Comparison of ENCODE assay signal across 2 cellular contexts in the genomic region with DNA sequence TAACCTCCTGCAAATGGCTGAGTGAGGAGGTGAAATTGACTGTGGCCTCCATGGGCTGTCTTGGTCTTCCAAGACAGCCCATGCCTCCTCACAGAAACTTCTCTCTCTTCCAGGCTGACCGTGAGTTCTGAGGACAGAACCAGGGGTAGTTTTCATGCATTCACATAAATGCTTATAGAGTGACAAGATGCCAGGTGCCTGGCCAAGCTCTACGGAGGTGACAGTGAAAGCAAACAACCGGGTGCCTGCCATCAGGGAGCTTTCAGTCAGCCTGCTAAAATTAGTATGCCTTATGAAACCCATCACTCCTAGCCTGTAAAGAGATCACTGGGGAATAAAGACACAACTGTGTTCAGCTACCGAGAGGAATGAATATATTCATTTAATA.
TF ChIP-seq lines count a peak whose summit lies in the region.

No MANE protein-coding gene starts in this region.

TF ChIP-seq in endothelial cell of umbilical vein, 7 proteins besides CTCF, POLR2A, EP300 and RAD21 (continued from another document):
- TF ChIP-seq MAX (IDR thresholded peaks at IDR 0.05; ENCODE audit: insufficient read depth, insufficient read length), result no peak
TF ChIP-seq in endothelial cell of umbilical vein: peak in this region for 0.

TF ChIP-seq in neural cell, 6 proteins besides CTCF, POLR2A, EP300 and RAD21 (continued from another document):
- no peak for TF ChIP-seq REST (IDR thresholded peaks at IDR 0.05; ENCODE audit: borderline replicate concordance)
